Comparison of ENCODE assay signal across 10 cellular contexts in genomic region chr5:7851240-7851592, GRCh38. TPM values are rescaled to one million over a fixed set of nuclear protein-coding genes. Genes with fewer than 3 reads are reported as not detected.
DNase-seq lines count a peak whose midpoint lies in the region; ATAC-seq and TF ChIP-seq lines count a peak whose summit lies in the region.
"Had no signal": no experiment of that assay in that cellular context is flagged by ENCODE, and none has a peak within 500 bp of the region (broad histone marks: within the 10 kb centered on the region; RNA-seq: fewer than 3 reads in every experiment).

No MANE protein-coding gene starts in this region.

- H3K4me3 ChIP-seq in breast epithelium (peak overlapping the region; percentile 45 to 87 (median 64)), muscle layer of duodenum (ENCODE audit: low read depth in 1 of 2, low read length in 2 of 2) (peak overlapping the region; percentile 26 to 71)

- H3K9me3 Mint-ChIP-seq in MCF 10A (ENCODE audit: unreplicated experiment) = no peaks in the 10 kb centered on the region
- no peaks in the 10 kb centered on the region for H3K9me3 Mint-ChIP-seq in central memory CD8-positive, alpha-beta T cell
- peaks cover 14% of the 10 kb centered on the region for H3K9me3 Mint-ChIP-seq in type B pancreatic cell

- no peak overlapping the region for H3K4me3 Mint-ChIP-seq in MCF 10A (ENCODE audit: unreplicated experiment)
- peak overlapping the region; percentile 76 for H3K4me3 Mint-ChIP-seq in central memory CD8-positive, alpha-beta T cell
- H3K4me3 Mint-ChIP-seq in type B pancreatic cell = peak overlapping the region; percentile 91

- no TSS peak for BruUV-seq in MCF 10A (replicated peaks; lab: Mats Ljungman, UMichigan)

- ATAC-seq in central memory CD8-positive, alpha-beta T cell (replicated peaks; ENCODE audit: extremely low read depth, poor library complexity, severe bottlenecking) = no peak

- no peaks in the 10 kb centered on the region for H3K27me3 ChIP-seq in breast epithelium
- H3K27me3 ChIP-seq in muscle layer of duodenum (ENCODE audit: low read depth, low read length) = peaks cover 14% of the 10 kb centered on the region
- H3K27me3 ChIP-seq: adrenal gland had no signal

- intact Hi-C loops in breast epithelium (cut with DNase I; ENCODE audit: low total_unique reads) (no loop called here), MCF 10A (cut with micrococcal nuclease) (no loop called here)

- H3K9me3 ChIP-seq in breast epithelium (no peaks in the 10 kb centered on the region), muscle layer of duodenum (ENCODE audit: control insufficient read depth in 1 of 2, low read length in 2 of 2) (no peaks in the 10 kb centered on the region)
- H3K9me3 ChIP-seq: adrenal gland had no signal

- no peak for TF ChIP-seq POLR2A in breast epithelium (IDR thresholded peaks at IDR 0.05)

- POLR2A ChIA-PET in MCF 10A (lab: Yijun Ruan, JAX) = no interaction called here

- H3K27me3 Mint-ChIP-seq in MCF 10A (ENCODE audit: insufficient read depth, unreplicated experiment) (peaks cover 14% of the 10 kb centered on the region), type B pancreatic cell (peaks cover 10% of the 10 kb centered on the region)
- H3K27me3 Mint-ChIP-seq in central memory CD8-positive, alpha-beta T cell = peaks cover 41% of the 10 kb centered on the region

- TF ChIP-seq CTCF in breast epithelium (IDR thresholded peaks at IDR 0.05) (no peak), MCF 10A (IDR thresholded peaks at IDR 0.05; ENCODE audit: unreplicated experiment) (no peak), type B pancreatic cell (conservative IDR thresholded peaks at IDR 0.05) (peak; percentile 4)

- no peaks in the 10 kb centered on the region for H3K36me3 ChIP-seq in breast epithelium
- no peaks in the 10 kb centered on the region for H3K36me3 ChIP-seq in muscle layer of duodenum (ENCODE audit: control insufficient read depth in 1 of 2, insufficient read depth in 2 of 2, low read length in 2 of 2)
- H3K36me3 ChIP-seq: adrenal gland had no signal

- H3K36me3 Mint-ChIP-seq in MCF 10A (ENCODE audit: insufficient read depth, unreplicated experiment) (no peaks in the 10 kb centered on the region), type B pancreatic cell (no peaks in the 10 kb centered on the region)
- H3K36me3 Mint-ChIP-seq in central memory CD8-positive, alpha-beta T cell (ENCODE audit: insufficient read depth) = no peaks in the 10 kb centered on the region

- H3K27ac Mint-ChIP-seq in MCF 10A (ENCODE audit: low read depth, unreplicated experiment) (no peak overlapping the region), type B pancreatic cell (peak overlapping the region; percentile 55)
- H3K27ac Mint-ChIP-seq in central memory CD8-positive, alpha-beta T cell (ENCODE audit: low read depth) = no peak overlapping the region

- peak overlapping the region; percentile 64 to 81 for H3K27ac ChIP-seq in breast epithelium
- H3K27ac ChIP-seq in muscle layer of duodenum (ENCODE audit: low read length) = no peak overlapping the region

- H3K4me1 Mint-ChIP-seq in MCF 10A (ENCODE audit: insufficient read depth, unreplicated experiment) (no peaks in the 10 kb centered on the region), type B pancreatic cell (ENCODE audit: unreplicated experiment) (peaks cover 10% of the 10 kb centered on the region)
- H3K4me1 Mint-ChIP-seq in central memory CD8-positive, alpha-beta T cell = peaks cover 16% of the 10 kb centered on the region

- CTCF ChIA-PET in MCF 10A (lab: Yijun Ruan, JAX) = interaction anchor here (0.5 to 1.4 kb wide), 2 partner anchors 34 to 975 kb away, joined by 3 to 4 read pairs; no protein-coding TSS in a partner anchor

- H3K4me1 ChIP-seq in breast epithelium (peaks cover 0 to 3% of the 10 kb centered on the region in 2 donors), muscle layer of duodenum (ENCODE audit: control insufficient read depth in 1 of 2, insufficient read depth in 2 of 2, low read length in 2 of 2) (peaks cover 0 to 8% of the 10 kb centered on the region in 2 donors)

- no peak for DNase-seq in breast epithelium (ENCODE audit: low spot score in 2 of 2)
- no peak for DNase-seq in MCF 10A (ENCODE audit: unreplicated experiment)
- DNase-seq in central memory CD8-positive, alpha-beta T cell (ENCODE audit: low spot score in 2 of 2) = no peak
- DNase-seq in type B pancreatic cell (ENCODE audit: extremely low spot score, unreplicated experiment) = no peak
- no peak for DNase-seq in NK-92 (lab: John Stamatoyannopoulos, UW; ENCODE audit: unreplicated experiment)
- DNase-seq in DMS53 (lab: John Stamatoyannopoulos, UW) = no peak
- DNase-seq in nucleus accumbens (lab: John Stamatoyannopoulos, UW) = no peak

RNA-seq across cellular contexts. Expression of gene CFAP90, which starts 0.3 kb away (rescaled TPM):
- total RNA-seq in breast epithelium = under 1 TPM; 0.48 to 0.98 (median 0.59) TPM
- not detected in 2 replicates for total RNA-seq in MCF 10A (2022)
- total RNA-seq in type B pancreatic cell (ENCODE audit: low replicate concordance) = 1.3 and 5.3 TPM in 2 replicates
- total RNA-seq: lung microvascular endothelial cell had no signal

RNA-seq across cellular contexts. Expression of gene FASTKD3, which starts 17.6 kb away (rescaled TPM):
- 10 to 100 TPM in 2 of 3 donors, 1 to 10 TPM in 1; 5.1 to 13.4 (median 13.3) TPM for total RNA-seq in breast epithelium
- total RNA-seq in MCF 10A (2022) = 7.8 and 7.9 TPM in 2 replicates
- total RNA-seq in type B pancreatic cell (ENCODE audit: low replicate concordance) = 7.3 and 10.7 TPM in 2 replicates

RNA-seq across cellular contexts. Expression of gene MTRR, which starts 17.7 kb away (rescaled TPM):
- 10 to 100 TPM; 45.8 to 69.5 (median 57.7) TPM for total RNA-seq in breast epithelium
- total RNA-seq in MCF 10A (2022) = 46.6 and 88.6 TPM in 2 replicates
- total RNA-seq in type B pancreatic cell (ENCODE audit: low replicate concordance) = 33.7 and 49.3 TPM in 2 replicates
